In genomic region chr2:232441922-232442321, GRCh38 we compare ENCODE assay signal across 15 cellular contexts. TPM values are rescaled to one million over a fixed set of nuclear protein-coding genes. Genes with fewer than 3 reads are reported as not detected.
DNase-seq lines count a peak whose midpoint lies in the region; ATAC-seq, FAIRE-seq and TF ChIP-seq lines count a peak whose summit lies in the region.
"Not testable (repeated sequence)": the region's sequence is repeated elsewhere in the genome, so short reads cannot be mapped to it uniquely, and the experiment has no call there.
"Had no signal": no experiment of that assay in that cellular context is flagged by ENCODE, and none has a peak within 500 bp of the region (broad histone marks: within the 10 kb centered on the region; RNA-seq: fewer than 3 reads in every experiment).

No MANE protein-coding gene starts in this region.

- intact Hi-C loops in Right ventricle myocardium superior (cut with DNase I); lower lobe of right lung (cut with DNase I): not testable (repeated sequence)

- not testable (repeated sequence) for H3K4me2 ChIP-seq in H9 (ENCODE audit: insufficient read depth, insufficient read length, low read length); osteoblast (ENCODE audit: insufficient read depth, low read length)

- H2BK15ac ChIP-seq in H9 (ENCODE audit: low read depth, low read length): not testable (repeated sequence)

- not testable (repeated sequence) for H2BK12ac ChIP-seq in H9 (ENCODE audit: insufficient read length, low read depth, low read length)

- not testable (repeated sequence) for H3K27me3 ChIP-seq in H9 (ENCODE audit: insufficient read depth, low read length); bronchial epithelial cell (ENCODE audit: control insufficient read depth, insufficient read depth, low read length); osteoblast (ENCODE audit: insufficient read depth, low read length)
- peaks cover 10% of the 10 kb centered on the region for H3K27me3 ChIP-seq in lower lobe of right lung (ENCODE audit: low read depth)

- H3K27ac ChIP-seq in H9 (ENCODE audit: insufficient read length, low read depth, low read length); lower lobe of right lung; osteoblast (ENCODE audit: low read depth, low read length): not testable (repeated sequence)

- H2BK120ac ChIP-seq in H9 (ENCODE audit: low read depth, low read length, poor library complexity, severe bottlenecking): not testable (repeated sequence)

- H3K23me2 ChIP-seq in H9 (ENCODE audit: insufficient read length, low read depth, low read length, poor library complexity, severe bottlenecking): not testable (repeated sequence)

- not testable (repeated sequence) for H3K4me3 ChIP-seq in bronchial epithelial cell (ENCODE audit: low read depth, low read length); lower lobe of right lung; osteoblast (ENCODE audit: insufficient read depth, low read length)

- not testable (repeated sequence) for H3K14ac ChIP-seq in H9 (ENCODE audit: insufficient read depth, low read length)

- not testable (repeated sequence) for H4K20me1 ChIP-seq in H9 (ENCODE audit: control insufficient read depth, insufficient read depth, insufficient read length); osteoblast (ENCODE audit: insufficient read depth, low read length)

- not testable (repeated sequence) for H3K9me3 Mint-ChIP-seq in H9

- not testable (repeated sequence) for ATAC-seq in Right ventricle myocardium superior (ENCODE audit: poor library complexity); left lobe of liver; lower lobe of right lung

- not testable (repeated sequence) for H3K23ac ChIP-seq in H9 (ENCODE audit: insufficient read length, low read depth, low read length)

- peaks cover 10% of the 10 kb centered on the region in 2 experiments for H3K4me1 Mint-ChIP-seq in H9

- not testable (repeated sequence) for H2BK20ac ChIP-seq in H9 (ENCODE audit: low read depth, low read length, poor library complexity, severe bottlenecking)

- not testable (repeated sequence) for H3K36me3 ChIP-seq in bronchial epithelial cell (ENCODE audit: control insufficient read depth, insufficient read depth, low read length); lower lobe of right lung; osteoblast (ENCODE audit: insufficient read depth, low read length)

- H3K56ac ChIP-seq in H9 (ENCODE audit: insufficient read length, low read depth, low read length): not testable (repeated sequence)

- H3K4me3 Mint-ChIP-seq in H9: not testable (repeated sequence)

- not testable (repeated sequence) for H3K27ac Mint-ChIP-seq in H9

- H3K79me2 ChIP-seq in H9 (ENCODE audit: insufficient read depth, low read length); osteoblast (ENCODE audit: insufficient read depth, low read length): not testable (repeated sequence)

- not testable (repeated sequence) for H3K18ac ChIP-seq in H9 (ENCODE audit: insufficient read length, low read depth, low read length)

- not testable (repeated sequence) for H3T11ph ChIP-seq in H9 (ENCODE audit: low read length)

- FAIRE-seq in bronchial epithelial cell (lab: Jason Lieb, UNC): peak; percentile 66

- H3K36me3 Mint-ChIP-seq in H9 (ENCODE audit: insufficient read depth in 1 of 3, low read depth in 3 of 3): not testable (repeated sequence)

- not testable (repeated sequence) for H3K4ac ChIP-seq in H9 (ENCODE audit: low read depth, low read length)

- H3K79me1 ChIP-seq in H9 (ENCODE audit: insufficient read depth, low read depth, low read length, poor library complexity, severe bottlenecking): not testable (repeated sequence)

- not testable (repeated sequence) for H4K8ac ChIP-seq in H9 (replicated peaks; ENCODE audit: insufficient read length, low read depth, low read length)

- H3K9me3 ChIP-seq in H9 (ENCODE audit: control insufficient read depth, low read depth, low read length); lower lobe of right lung; osteoblast (ENCODE audit: low read depth, low read length): not testable (repeated sequence)

- not testable (repeated sequence) for TF ChIP-seq CTCF in H9 (conservative IDR thresholded peaks at IDR 0.05); bronchial epithelial cell (IDR thresholded peaks at IDR 0.05; ENCODE audit: insufficient read depth, low read length, severe bottlenecking); lower lobe of right lung (IDR thresholded peaks at IDR 0.05); osteoblast (IDR thresholded peaks at IDR 0.05; ENCODE audit: extremely low read depth, low read depth, low read length)

- not testable (repeated sequence) for H3K4me1 ChIP-seq in H9 (ENCODE audit: insufficient read depth, low read length); lower lobe of right lung; osteoblast (ENCODE audit: insufficient read depth, low read length)

- DNase-seq in 8988T: peak; percentile 12
- DNase-seq in H9: peak; percentile 22
- not testable (repeated sequence) for DNase-seq in bronchial epithelial cell (ENCODE audit: low read depth)
- peak; percentile 33 for DNase-seq in Right ventricle myocardium superior
- DNase-seq in islet precursor cell: peak; percentile 50
- peak; percentile 43 for DNase-seq in left lobe of liver (ENCODE audit: low spot score)
- DNase-seq in lower lobe of right lung: peak; percentile 34
- peak; percentile 21 for DNase-seq in osteoblast (ENCODE audit: insufficient read length, low spot score, missing footprints)

- H4K91ac ChIP-seq in H9 (ENCODE audit: insufficient read length, low read depth, low read length): not testable (repeated sequence)

- no CpG with 5 or more reads among the region's 10 CpGs for WGBS in H9 (ENCODE audit: extremely low coverage, insufficient read length, low lambda C conversion rate)

- not testable (repeated sequence) for H2AFZ ChIP-seq in H9 (ENCODE audit: low read length); osteoblast (ENCODE audit: low read length)

- H2AK5ac ChIP-seq in H9 (ENCODE audit: insufficient read length, low read length): not testable (repeated sequence)

- not testable (repeated sequence) for H4K5ac ChIP-seq in H9 (ENCODE audit: insufficient read length, low read depth, low read length)

- not testable (repeated sequence) for H2BK5ac ChIP-seq in H9 (ENCODE audit: insufficient read length, low read length)

- H3K27me3 Mint-ChIP-seq in H9 (ENCODE audit: low read depth): not testable (repeated sequence)

- not testable (repeated sequence) for H3K9ac ChIP-seq in H9 (ENCODE audit: extremely low read depth, insufficient read length, low read length)

RNA-seq across cellular contexts. Expression of gene ALPI, which starts 14.0 kb away (rescaled TPM):
- total RNA-seq in H9 (2021) (not detected in 2 replicates), bronchial epithelial cell (not detected in 2 replicates), Right ventricle myocardium superior (not detected), left lobe of liver (not detected), lower lobe of right lung (not detected), osteoblast (not detected in 2 replicates)
- total RNA-seq: A673; CD4-positive, alpha-beta memory T cell; CD4-positive, CD25-positive, alpha-beta regulatory T cell; CD8-positive, alpha-beta memory T cell; Daoy; G401; GM12878 had no signal

RNA-seq across cellular contexts. Expression of gene ALPG, which starts 35.3 kb away (rescaled TPM):
- 1.3 and 1.4 TPM in 2 replicates for total RNA-seq in H9 (2021)
- total RNA-seq in bronchial epithelial cell: not detected in 2 replicates
- total RNA-seq in Right ventricle myocardium superior: not detected
- not detected for total RNA-seq in left lobe of liver
- 0.53 TPM for total RNA-seq in lower lobe of right lung
- total RNA-seq in osteoblast: not detected in 2 replicates
- total RNA-seq: A673; CD4-positive, alpha-beta memory T cell; CD4-positive, CD25-positive, alpha-beta regulatory T cell; CD8-positive, alpha-beta memory T cell; Daoy; GM12878 had no signal

RNA-seq across cellular contexts. Expression of gene ECEL1, which starts 45.7 kb away (rescaled TPM):
- total RNA-seq in H9 (2021) (8.2 and 8.4 TPM in 2 replicates), bronchial epithelial cell (not detected in 2 replicates), Right ventricle myocardium superior (not detected), left lobe of liver (0.48 TPM), lower lobe of right lung (1.0 TPM), osteoblast (not detected in 2 replicates)
- total RNA-seq: CD4-positive, alpha-beta memory T cell; CD4-positive, CD25-positive, alpha-beta regulatory T cell; CD8-positive, alpha-beta memory T cell; Daoy; GM12878 had no signal
